ENCODE assay signal across 2 cellular contexts in the genomic region with DNA sequence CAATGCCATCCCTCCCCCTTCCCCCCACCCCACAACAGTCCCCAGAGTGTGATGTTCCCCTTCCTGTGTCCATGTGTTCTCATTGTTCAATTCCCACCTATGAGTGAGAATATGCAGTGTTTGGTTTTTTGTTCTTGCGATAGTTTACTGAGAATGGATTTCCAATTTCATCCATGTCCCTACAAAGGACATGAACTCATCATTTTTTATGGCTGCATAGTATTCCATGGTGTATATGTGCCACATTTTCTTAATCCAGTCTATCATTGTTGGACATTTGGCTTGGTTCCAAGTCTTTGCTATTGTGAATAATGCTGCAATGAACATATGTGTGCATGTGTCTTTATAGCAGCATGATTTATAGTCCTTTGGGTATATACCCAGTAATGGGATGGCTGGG. TPM values are rescaled to one million over a fixed set of nuclear protein-coding genes. Genes with fewer than 3 reads are reported as not detected.
"Had no signal": no experiment of that assay in that cellular context is flagged by ENCODE, and none has a peak within 500 bp of the region (broad histone marks: within the 10 kb centered on the region; RNA-seq: fewer than 3 reads in every experiment).

No MANE protein-coding gene starts in this region.

RNA-seq across cellular contexts. Expression of a gene that starts 39.5 kb away (rescaled TPM):
- total RNA-seq: activated CD4-positive, alpha-beta memory T cell treated with anti-CD3 and anti-CD28 coated beads, Interleukin-2, amount 10 ng/mL, durations not matched to agents 7 days and 5 days; T-helper 1 cell treated with Interleukin-12 subunit alpha and Interleukin-12 subunit beta and Interleukin-4 antibody, amounts not matched to agents 30 ng/mL and 1 ng/mL, for 36 hours had no signal
